11 cellular contexts compared by ENCODE assay signal in genomic region chr4:90027565-90027964, GRCh38.
DNase-seq lines count a peak whose midpoint lies in the region; ATAC-seq and TF ChIP-seq lines count a peak whose summit lies in the region.
"Had no signal": no experiment of that assay in that cellular context is flagged by ENCODE, and none has a peak within 500 bp of the region (broad histone marks: within the 10 kb centered on the region; RNA-seq: fewer than 3 reads in every experiment).

No MANE protein-coding gene starts in this region.

- no peak overlapping the region for H2BK120ac ChIP-seq in trophoblast cell (ENCODE audit: insufficient read depth, low read length, poor library complexity)

- H4K20me1 ChIP-seq in GM23338 (replicated peaks; ENCODE audit: insufficient read depth) = no peaks in the 10 kb centered on the region
- H4K20me1 ChIP-seq: BLaER1 treated with 17β-estradiol and CSF1 and Interleukin-3, amounts not matched to agents 10 nM and 100 nM had no signal

- H3K18ac ChIP-seq in trophoblast cell (ENCODE audit: low read length) = no peak overlapping the region

- no peaks in the 10 kb centered on the region for H3K4me1 ChIP-seq in trophoblast cell (ENCODE audit: control insufficient read depth in 1 of 2, insufficient read depth in 2 of 2, low read length in 2 of 2)
- peaks cover 6% of the 10 kb centered on the region; the same call in 1 of the 2 replicates for H3K4me1 ChIP-seq in GM23338 (ENCODE audit: insufficient read depth)

- H3F3A ChIP-seq in GM23338 (replicated peaks; ENCODE audit: low read depth) = no peaks in the 10 kb centered on the region

- no peak overlapping the region for H4K12ac ChIP-seq in trophoblast cell (ENCODE audit: low read depth, low read length)

- no peak overlapping the region for H3K4me3 ChIP-seq in trophoblast cell (ENCODE audit: low read depth, low read length)
- H3K4me3 ChIP-seq in GM23338 = no peak overlapping the region
- H3K4me3 ChIP-seq: BLaER1 treated with 17β-estradiol and CSF1 and Interleukin-3, amounts not matched to agents 10 nM and 100 nM had no signal

- no peaks in the 10 kb centered on the region for H3K79me1 ChIP-seq in trophoblast cell (ENCODE audit: low read length)

- H3K14ac ChIP-seq in trophoblast cell (ENCODE audit: low read length) = no peak overlapping the region

- H3K4me3 Mint-ChIP-seq in GM23338 = no peak overlapping the region

- no peak overlapping the region for H3K4me2 ChIP-seq in trophoblast cell (ENCODE audit: low read length)
- H3K4me2 ChIP-seq in GM23338 = no peak overlapping the region

- TF ChIP-seq CTCF in GM23338 (conservative IDR thresholded peaks at IDR 0.05; ENCODE audit: low read depth in 2 of 2) = no peak

- DNase-seq in MV-4-11 (lab: John Stamatoyannopoulos, UW) (peak; percentile 52), trophoblast cell (no peak), GM03348 (ENCODE audit: low spot score) (no peak), GM23338 (ENCODE audit: low spot score) (no peak), NCI-H2107 (lab: John Stamatoyannopoulos, UW) (no peak)
- DNase-seq: kidney, substantia nigra had no signal

- H3K27me3 ChIP-seq in trophoblast cell (ENCODE audit: insufficient read depth, low read length) = no peaks in the 10 kb centered on the region
- H3K27me3 ChIP-seq in GM23338 (ENCODE audit: insufficient read depth) = no peaks in the 10 kb centered on the region
- H3K27me3 ChIP-seq: BLaER1 treated with 17β-estradiol and CSF1 and Interleukin-3, amounts not matched to agents 10 nM and 100 nM had no signal

- H3K23ac ChIP-seq in trophoblast cell (ENCODE audit: low read length) = no peak overlapping the region

- no peak overlapping the region for H3K9ac ChIP-seq in trophoblast cell (ENCODE audit: low read length)
- H3K9ac ChIP-seq: BLaER1 treated with 17β-estradiol and CSF1 and Interleukin-3, amounts not matched to agents 10 nM and 100 nM had no signal

- no peak overlapping the region for H4K91ac ChIP-seq in trophoblast cell (ENCODE audit: low read depth, low read length)

- H3K36me3 Mint-ChIP-seq in GM23338 (ENCODE audit: low read depth) = no peaks in the 10 kb centered on the region

- no peaks in the 10 kb centered on the region for H3K27me3 Mint-ChIP-seq in GM23338 (ENCODE audit: insufficient read depth, low read depth, poor library complexity)

- H3K4me1 Mint-ChIP-seq in GM23338 = peaks cover 16% of the 10 kb centered on the region

- H3K79me2 ChIP-seq in trophoblast cell (ENCODE audit: control insufficient read depth, insufficient read depth, low read length, poor library complexity) (no peaks in the 10 kb centered on the region), GM23338 (replicated peaks; ENCODE audit: insufficient read depth) (no peaks in the 10 kb centered on the region)

- no peak overlapping the region for H2AK5ac ChIP-seq in trophoblast cell (ENCODE audit: low read length)

- H2BK12ac ChIP-seq in trophoblast cell (ENCODE audit: low read length) = no peak overlapping the region

- no peak for TF ChIP-seq POLR2A in GM18505 (IDR thresholded peaks at IDR 0.05; ENCODE audit: borderline replicate concordance, extremely low read depth, insufficient read depth, insufficient read length)

- ATAC-seq in GM18505 (IDR thresholded peaks at IDR 0.05; ENCODE audit: unreplicated experiment) (peak; percentile 91), GM21381 (IDR thresholded peaks at IDR 0.05; ENCODE audit: unreplicated experiment) (peak; percentile 75), HG03060 (IDR thresholded peaks at IDR 0.05; ENCODE audit: low read depth, unreplicated experiment) (peak; percentile 87), GM23338 (no peak)

- H3K9me3 Mint-ChIP-seq in GM23338 = no peaks in the 10 kb centered on the region

- H4K8ac ChIP-seq in trophoblast cell (ENCODE audit: low read depth, low read length) = no peak overlapping the region

- H2AFZ ChIP-seq in trophoblast cell (ENCODE audit: insufficient read depth, low read length, poor library complexity) = no peak overlapping the region
- no peak overlapping the region for H2AFZ ChIP-seq in GM23338

- H3K27ac Mint-ChIP-seq in GM23338 = no peak overlapping the region

- H3K27ac ChIP-seq in trophoblast cell (ENCODE audit: low read depth, low read length) (no peak overlapping the region), GM23338 (ENCODE audit: low read depth) (no peak overlapping the region)

- no peaks in the 10 kb centered on the region for H3K9me3 ChIP-seq in trophoblast cell (ENCODE audit: insufficient read depth, low read depth, low read length)
- H3K9me3 ChIP-seq: BLaER1 treated with 17β-estradiol and CSF1 and Interleukin-3, amounts not matched to agents 10 nM and 100 nM had no signal

- no peak overlapping the region for H3K4ac ChIP-seq in trophoblast cell (ENCODE audit: low read depth, low read length)

- H2BK5ac ChIP-seq in trophoblast cell (ENCODE audit: low read depth, low read length, poor library complexity) = no peak overlapping the region

- 100% methylated on average over 1 of the region's 2 CpGs for WGBS in trophoblast cell (ENCODE audit: extremely low coverage, insufficient coverage, insufficient read length)

- H3K36me3 ChIP-seq in trophoblast cell (ENCODE audit: control insufficient read depth in 1 of 2, insufficient read depth in 2 of 2, low read length in 2 of 2) (no peaks in the 10 kb centered on the region), GM23338 (ENCODE audit: insufficient read depth) (no peaks in the 10 kb centered on the region)
- H3K36me3 ChIP-seq: BLaER1 treated with 17β-estradiol and CSF1 and Interleukin-3, amounts not matched to agents 10 nM and 100 nM had no signal

- H3K9me2 ChIP-seq in GM23338 (ENCODE audit: insufficient read depth) = no peaks in the 10 kb centered on the region

TF ChIP-seq in GM23338, 12 proteins besides CTCF, POLR2A, EP300 and RAD21 (continues in another document):
- TF ChIP-seq NANOG (IDR thresholded peaks at IDR 0.05; ENCODE audit: borderline replicate concordance) (no peak), POLR2AphosphoS5 (IDR thresholded peaks at IDR 0.05; ENCODE audit: low read depth) (no peak), CREB1 (CRISPR knock-in tag; IDR thresholded peaks at IDR 0.05; ENCODE audit: low read depth) (no peak), REST (IDR thresholded peaks at IDR 0.05; ENCODE audit: unreplicated experiment) (no peak), ZNF114 (CRISPR knock-in tag; IDR thresholded peaks at IDR 0.05) (no peak), EZH2phosphoT487 (IDR thresholded peaks at IDR 0.05; ENCODE audit: unreplicated experiment) (no peak), ZNF331 (CRISPR knock-in tag; IDR thresholded peaks at IDR 0.05; ENCODE audit: low read depth) (no peak)
